ENCODE assay signal across 8 cellular contexts in the genomic region with DNA sequence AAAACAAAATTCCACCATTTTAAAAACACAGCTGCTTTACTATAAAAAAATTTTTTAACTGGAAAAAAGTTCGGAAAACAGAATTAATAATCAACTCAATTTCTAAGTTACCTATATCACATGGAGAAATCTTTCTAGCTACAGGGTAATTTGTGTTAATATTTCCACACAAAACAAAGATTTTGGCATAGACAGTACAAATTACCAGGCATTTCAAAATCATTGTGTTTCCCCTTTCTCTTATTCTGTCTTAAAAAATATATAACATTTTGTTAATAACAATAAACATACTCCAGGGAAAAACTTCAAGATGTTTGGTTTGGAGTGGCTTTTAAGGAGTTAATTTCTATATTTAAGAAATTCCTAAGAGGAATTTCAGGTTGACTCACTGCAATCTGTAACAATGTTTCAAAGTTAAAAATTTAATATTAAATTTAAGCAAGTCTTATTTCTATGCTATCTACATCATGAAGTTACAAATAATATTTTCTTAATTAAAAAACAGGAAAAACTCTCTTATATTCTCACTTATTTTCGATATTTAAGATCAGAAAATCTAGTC.
DNase-seq lines count a peak whose midpoint lies in the region; ATAC-seq and TF ChIP-seq lines count a peak whose summit lies in the region.

No MANE protein-coding gene starts in this region.

- TF ChIP-seq EP300 in SK-N-SH (IDR thresholded peaks at IDR 0.05; ENCODE audit: borderline replicate concordance in 1 of 2, low read depth in 1 of 2, low read length in 1 of 2) (no peak), stomach (IDR thresholded peaks at IDR 0.05) (no peak)

- TF ChIP-seq RAD21 in SK-N-SH (IDR thresholded peaks at IDR 0.05; ENCODE audit: low read length) = no peak

- peak overlapping the region; percentile 97 for H3K27ac Mint-ChIP-seq in activated T-helper 17 cell treated with anti-CD3 and anti-CD28 coated beads, Interleukin-2, amount 50 U/mL, for 72 hours

- H3K27me3 Mint-ChIP-seq in activated T-helper 17 cell treated with anti-CD3 and anti-CD28 coated beads, Interleukin-2, amount 50 U/mL, for 72 hours = no peaks in the 10 kb centered on the region

- CTCF ChIA-PET in SK-N-SH (lab: Yijun Ruan, JAX) = interaction anchor here (1.3 kb wide), 1 partner anchor 11 kb away, joined by 3 read pairs; no protein-coding TSS in a partner anchor

- H3K4me2 ChIP-seq in SK-N-SH = peak overlapping the region; percentile 75

- WGBS in SK-N-SH (ENCODE audit: low lambda C conversion rate) = 18% methylated on average over 2 of the region's 2 CpGs
- WGBS in stomach, 5 donors = 10 to 18% (median 15%) methylated on average over 2 of the region's 2 CpGs

- H3K9me3 ChIP-seq in SK-N-SH = no peaks in the 10 kb centered on the region
- no peaks in the 10 kb centered on the region for H3K9me3 ChIP-seq in iPS-15b (ENCODE audit: control insufficient read depth, insufficient read depth, low read length)
- H3K9me3 ChIP-seq in stomach = no peaks in the 10 kb centered on the region

- H3K36me3 ChIP-seq in SK-N-SH (replicated peaks in 1 of 2; ENCODE audit: control insufficient read depth in 1 of 2, insufficient read depth in 2 of 2, low read length in 1 of 2) (peaks cover 2 to 24% of the 10 kb centered on the region in 2 experiments), iPS-15b (ENCODE audit: control insufficient read depth, insufficient read depth, low read length) (no peaks in the 10 kb centered on the region), stomach (peaks cover 0 to 3% (median under 1%) of the 10 kb centered on the region in 4 donors)

- H2AFZ ChIP-seq in SK-N-SH (ENCODE audit: low read depth) = no peak overlapping the region

- H3K4me1 ChIP-seq in SK-N-SH (ENCODE audit: control insufficient read depth in 1 of 2, insufficient read depth in 2 of 2, low read depth in 1 of 2, low read length in 1 of 2) = peaks cover 0 to 5% of the 10 kb centered on the region in 2 experiments; a peak in 2 of 4 replicates
- H3K4me1 ChIP-seq in iPS-15b (ENCODE audit: control insufficient read depth, insufficient read depth, low read length) = peaks cover 7% of the 10 kb centered on the region
- H3K4me1 ChIP-seq in stomach = peaks cover 17 to 60% (median 40%) of the 10 kb centered on the region in 4 donors

- H3K9me2 ChIP-seq in SK-N-SH = no peaks in the 10 kb centered on the region

- H3K36me3 Mint-ChIP-seq in activated T-helper 17 cell treated with anti-CD3 and anti-CD28 coated beads, Interleukin-2, amount 50 U/mL, for 72 hours (ENCODE audit: low read depth) = peaks cover 60% of the 10 kb centered on the region

- peaks cover 21% of the 10 kb centered on the region for H3K4me1 Mint-ChIP-seq in activated T-helper 17 cell treated with anti-CD3 and anti-CD28 coated beads, Interleukin-2, amount 50 U/mL, for 72 hours

- H3K9ac ChIP-seq in SK-N-SH = peak overlapping the region; percentile 91
- H3K9ac ChIP-seq in iPS-15b (ENCODE audit: low read depth, low read length) = peak overlapping the region; percentile 97

- ATAC-seq in SK-N-SH treated with all-trans-retinoic acid at 6 μM for 48 hours = no peak
- no peak for ATAC-seq in activated T-helper 17 cell treated with anti-CD3 and anti-CD28 coated beads, Interleukin-2, amount 50 U/mL, for 72 hours (replicated peaks)
- no peak for ATAC-seq in HG02642 (IDR thresholded peaks at IDR 0.05; ENCODE audit: poor library complexity, unreplicated experiment)

- DNase-seq in SK-N-SH (no peak), stomach (no peak), globus pallidus (ENCODE audit: low spot score) (no peak), activated gamma-delta T cell (lab: John Stamatoyannopoulos, UW) (no peak)

- peaks cover 95% of the 10 kb centered on the region for H3K79me2 ChIP-seq in SK-N-SH (ENCODE audit: insufficient read depth)

- H3K9me3 Mint-ChIP-seq in activated T-helper 17 cell treated with anti-CD3 and anti-CD28 coated beads, Interleukin-2, amount 50 U/mL, for 72 hours = no peaks in the 10 kb centered on the region

- H3K27me3 ChIP-seq in SK-N-SH (ENCODE audit: insufficient read depth) (no peaks in the 10 kb centered on the region), iPS-15b (ENCODE audit: control insufficient read depth, insufficient read depth, low read length) (no peaks in the 10 kb centered on the region), stomach (no peaks in the 10 kb centered on the region)

- H3K27ac ChIP-seq in SK-N-SH (ENCODE audit: low read depth in 2 of 2, low read length in 1 of 2) = peak overlapping the region; percentile 98 to 99
- H3K27ac ChIP-seq in stomach = peak overlapping the region in 4 of 5 donors; percentile 87 to 98 (median 90)

- H3F3A ChIP-seq in SK-N-SH (replicated peaks; ENCODE audit: insufficient read depth) = peaks cover 50% of the 10 kb centered on the region

- POLR2A ChIA-PET in SK-N-SH (lab: Yijun Ruan, JAX) = no interaction called here

- no peak for TF ChIP-seq CTCF in SK-N-SH (IDR thresholded peaks at IDR 0.05)
- TF ChIP-seq CTCF in stomach (IDR thresholded peaks at IDR 0.05) = no peak

- H4K20me1 ChIP-seq in SK-N-SH (ENCODE audit: insufficient read depth) = peaks cover 47% of the 10 kb centered on the region

- no peak for TF ChIP-seq POLR2A in stomach (IDR thresholded peaks at IDR 0.05)

- H3K4me3 ChIP-seq in SK-N-SH (ENCODE audit: low read depth in 2 of 2, low read length in 1 of 2) = peak overlapping the region; percentile 71 to 79; a peak in 3 of 4 replicates
- peak overlapping the region; percentile 86 for H3K4me3 ChIP-seq in iPS-15b (ENCODE audit: low read depth, low read length)
- peak overlapping the region; percentile 37 to 55 (median 54) for H3K4me3 ChIP-seq in stomach

- intact Hi-C loops in stomach (cut with DNase I; ENCODE audit: low total_unique reads) = no loop called here

- H3K4me3 Mint-ChIP-seq in activated T-helper 17 cell treated with anti-CD3 and anti-CD28 coated beads, Interleukin-2, amount 50 U/mL, for 72 hours = peak overlapping the region; percentile 92

TF ChIP-seq in SK-N-SH, 30 proteins besides CTCF, POLR2A, EP300 and RAD21:
- TF ChIP-seq YY1 (IDR thresholded peaks at IDR 0.05; ENCODE audit: low read depth) (no peak), GABPA (IDR thresholded peaks at IDR 0.05; ENCODE audit: low read depth) (no peak), ELF1 (IDR thresholded peaks at IDR 0.05) (no peak), SMC3 (IDR thresholded peaks at IDR 0.05; ENCODE audit: low read depth, low read length) (no peak)
- TF ChIP-seq, protein P1, sequence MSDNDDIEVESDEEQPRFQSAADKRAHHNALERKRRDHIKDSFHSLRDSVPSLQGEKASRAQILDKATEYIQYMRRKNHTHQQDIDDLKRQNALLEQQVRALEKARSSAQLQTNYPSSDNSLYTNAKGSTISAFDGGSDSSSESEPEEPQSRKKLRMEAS (IDR thresholded peaks at IDR 0.05; ENCODE audit: low read depth) = no peak

TF ChIP-seq in SK-N-SH treated with all-trans-retinoic acid at 6 μM for 48 hours, 23 proteins besides CTCF, POLR2A, EP300 and RAD21 (continues in another document):
- TF ChIP-seq ZFP3 (CRISPR knock-in tag; IDR thresholded peaks at IDR 0.05) (no peak), BACH2 (CRISPR knock-in tag; IDR thresholded peaks at IDR 0.05; ENCODE audit: borderline replicate concordance) (no peak), ZNF565 (CRISPR knock-in tag; conservative IDR thresholded peaks at IDR 0.05; ENCODE audit: low read depth) (no peak), CSDC2 (CRISPR knock-in tag; IDR thresholded peaks at IDR 0.05) (no peak), PPARA (CRISPR knock-in tag; IDR thresholded peaks at IDR 0.05; ENCODE audit: borderline replicate concordance) (no peak), RARB (CRISPR knock-in tag; IDR thresholded peaks at IDR 0.05) (no peak)
- TF ChIP-seq, protein P2, sequence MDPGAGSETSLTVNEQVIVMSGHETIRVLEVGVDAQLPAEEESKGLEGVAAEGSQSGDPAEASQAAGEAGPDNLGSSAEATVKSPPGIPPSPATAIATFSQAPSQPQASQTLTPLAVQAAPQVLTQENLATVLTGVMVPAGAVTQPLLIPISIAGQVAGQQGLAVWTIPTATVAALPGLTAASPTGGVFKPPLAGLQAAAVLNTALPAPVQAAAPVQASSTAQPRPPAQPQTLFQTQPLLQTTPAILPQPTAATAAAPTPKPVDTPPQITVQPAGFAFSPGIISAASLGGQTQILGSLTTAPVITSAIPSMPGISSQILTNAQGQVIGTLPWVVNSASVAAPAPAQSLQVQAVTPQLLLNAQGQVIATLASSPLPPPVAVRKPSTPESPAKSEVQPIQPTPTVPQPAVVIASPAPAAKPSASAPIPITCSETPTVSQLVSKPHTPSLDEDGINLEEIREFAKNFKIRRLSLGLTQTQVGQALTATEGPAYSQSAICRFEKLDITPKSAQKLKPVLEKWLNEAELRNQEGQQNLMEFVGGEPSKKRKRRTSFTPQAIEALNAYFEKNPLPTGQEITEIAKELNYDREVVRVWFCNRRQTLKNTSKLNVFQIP (CRISPR knock-in tag; IDR thresholded peaks at IDR 0.05; ENCODE audit: borderline replicate concordance, low read depth) = no peak
- TF ChIP-seq, protein P3, sequence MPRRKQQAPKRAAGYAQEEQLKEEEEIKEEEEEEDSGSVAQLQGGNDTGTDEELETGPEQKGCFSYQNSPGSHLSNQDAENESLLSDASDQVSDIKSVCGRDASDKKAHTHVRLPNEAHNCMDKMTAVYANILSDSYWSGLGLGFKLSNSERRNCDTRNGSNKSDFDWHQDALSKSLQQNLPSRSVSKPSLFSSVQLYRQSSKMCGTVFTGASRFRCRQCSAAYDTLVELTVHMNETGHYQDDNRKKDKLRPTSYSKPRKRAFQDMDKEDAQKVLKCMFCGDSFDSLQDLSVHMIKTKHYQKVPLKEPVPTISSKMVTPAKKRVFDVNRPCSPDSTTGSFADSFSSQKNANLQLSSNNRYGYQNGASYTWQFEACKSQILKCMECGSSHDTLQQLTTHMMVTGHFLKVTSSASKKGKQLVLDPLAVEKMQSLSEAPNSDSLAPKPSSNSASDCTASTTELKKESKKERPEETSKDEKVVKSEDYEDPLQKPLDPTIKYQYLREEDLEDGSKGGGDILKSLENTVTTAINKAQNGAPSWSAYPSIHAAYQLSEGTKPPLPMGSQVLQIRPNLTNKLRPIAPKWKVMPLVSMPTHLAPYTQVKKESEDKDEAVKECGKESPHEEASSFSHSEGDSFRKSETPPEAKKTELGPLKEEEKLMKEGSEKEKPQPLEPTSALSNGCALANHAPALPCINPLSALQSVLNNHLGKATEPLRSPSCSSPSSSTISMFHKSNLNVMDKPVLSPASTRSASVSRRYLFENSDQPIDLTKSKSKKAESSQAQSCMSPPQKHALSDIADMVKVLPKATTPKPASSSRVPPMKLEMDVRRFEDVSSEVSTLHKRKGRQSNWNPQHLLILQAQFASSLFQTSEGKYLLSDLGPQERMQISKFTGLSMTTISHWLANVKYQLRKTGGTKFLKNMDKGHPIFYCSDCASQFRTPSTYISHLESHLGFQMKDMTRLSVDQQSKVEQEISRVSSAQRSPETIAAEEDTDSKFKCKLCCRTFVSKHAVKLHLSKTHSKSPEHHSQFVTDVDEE (CRISPR knock-in tag; IDR thresholded peaks at IDR 0.05) = no peak
